ENCODE assay signal across 8 cellular contexts in genomic region chr17:11997147-11997971, GRCh38. TPM values are rescaled to one million over a fixed set of nuclear protein-coding genes. Genes with fewer than 3 reads are reported as not detected.
DNase-seq lines count a peak whose midpoint lies in the region; ATAC-seq and TF ChIP-seq lines count a peak whose summit lies in the region.

TSS of gene ZNF18 (minus strand) at chr17:11997475. CDS start at chr17:11992829, 4,646 bp downstream.

- POLR2A ChIA-PET in RWPE1 (lab: Yijun Ruan, JAX; ENCODE audit: low non-redundant PET): interaction anchor here (0.7 to 2.1 kb wide), 6 partner anchors 11 to 186 kb away, joined by 3 to 15 read pairs (median 4); partner anchors contain the start of gene MAP2K4

- DNase-seq in EL: peak; percentile 95
- peak; percentile 85 for DNase-seq in GOT3 (lab: John Stamatoyannopoulos, UW)
- DNase-seq in LHCN-M2 (ENCODE audit: low read depth): peak; percentile 89
- peak; percentile 93 for DNase-seq in RWPE1 (ENCODE audit: low spot score)
- DNase-seq in activated T-helper 9 cell treated with anti-CD3 and anti-CD28 coated beads, Interleukin-2, amount 50 U/mL, for 16 hours (ENCODE audit: low read depth): peak; percentile 94
- DNase-seq in fibroblast of the aortic adventitia (ENCODE audit: low read depth): peak; percentile 88
- peak; percentile 92 to 95 for DNase-seq in stimulated activated naive CD8-positive, alpha-beta T cell treated with anti-CD3 and anti-CD28 coated beads, Interleukin-15, amount 100 ng/mL, for 72 hours

- no peaks in the 10 kb centered on the region for H3K9me3 ChIP-seq in neural cell (ENCODE audit: low read length)

- H3K4me2 ChIP-seq in neural cell (ENCODE audit: low read length): peak within 1 kb of the TSS; percentile 83

- H3K36me3 ChIP-seq in neural cell (ENCODE audit: insufficient read depth, low read length): no peaks in the 10 kb centered on the region

- H3K9me2 ChIP-seq in neural cell (ENCODE audit: insufficient read depth, low read length): no peaks in the 10 kb centered on the region

- peaks cover 8% of the 10 kb centered on the region for H3K79me2 ChIP-seq in neural cell (replicated peaks; ENCODE audit: insufficient read depth, low read length)

- H3K9ac ChIP-seq in neural cell (ENCODE audit: low read length): peak within 1 kb of the TSS; percentile 88

- TF ChIP-seq CTCF in RWPE1 (conservative IDR thresholded peaks at IDR 0.05; ENCODE audit: low read depth) (no peak), fibroblast of the aortic adventitia (IDR thresholded peaks at IDR 0.05; ENCODE audit: insufficient read depth, low read length) (no peak), neural cell (IDR thresholded peaks at IDR 0.05; ENCODE audit: poor library complexity, severe bottlenecking) (peak; percentile 37)

- H2AFZ ChIP-seq in neural cell (ENCODE audit: low read depth, low read length): peak within 1 kb of the TSS; percentile 98

- CTCF ChIA-PET in RWPE1 (lab: Yijun Ruan, JAX): no interaction called here

- no peaks in the 10 kb centered on the region for H4K20me1 ChIP-seq in neural cell (ENCODE audit: insufficient read depth)

- H3K27ac ChIP-seq in RWPE1 (peak within 1 kb of the TSS; percentile 94), neural cell (ENCODE audit: low read length) (peak within 1 kb of the TSS; percentile 98)

- TF ChIP-seq EP300 in neural cell (conservative IDR thresholded peaks at IDR 0.05; ENCODE audit: poor library complexity, severe bottlenecking): peak; percentile 84

- H3K9me3 Mint-ChIP-seq in stimulated activated naive CD8-positive, alpha-beta T cell treated with anti-CD3 and anti-CD28 coated beads, Interleukin-15, amount 100 ng/mL, for 72 hours: peaks cover 0 to 4% of the 10 kb centered on the region in 2 donors

- peak within 1 kb of the TSS; percentile 88 to 94 for H3K4me3 Mint-ChIP-seq in stimulated activated naive CD8-positive, alpha-beta T cell treated with anti-CD3 and anti-CD28 coated beads, Interleukin-15, amount 100 ng/mL, for 72 hours

- ATAC-seq in stimulated activated naive CD8-positive, alpha-beta T cell treated with anti-CD3 and anti-CD28 coated beads, Interleukin-15, amount 100 ng/mL, for 72 hours: peak; percentile 97

- no peaks in the 10 kb centered on the region for H3K27me3 ChIP-seq in neural cell (ENCODE audit: insufficient read depth, low read depth, low read length)

- peak within 1 kb of the TSS; percentile 96 to 97 for H3K27ac Mint-ChIP-seq in stimulated activated naive CD8-positive, alpha-beta T cell treated with anti-CD3 and anti-CD28 coated beads, Interleukin-15, amount 100 ng/mL, for 72 hours

- no peaks in the 10 kb centered on the region for H3F3A ChIP-seq in neural cell (ENCODE audit: insufficient read depth, low read length, poor library complexity, severe bottlenecking)

- no peaks in the 10 kb centered on the region for H3K27me3 Mint-ChIP-seq in stimulated activated naive CD8-positive, alpha-beta T cell treated with anti-CD3 and anti-CD28 coated beads, Interleukin-15, amount 100 ng/mL, for 72 hours

- H3K4me3 ChIP-seq in fibroblast of the aortic adventitia (ENCODE audit: low read depth, low read length) (peak within 1 kb of the TSS; percentile 88), neural cell (ENCODE audit: low read length) (peak within 1 kb of the TSS; percentile 88)

- no peak for TF ChIP-seq RAD21 in neural cell (conservative IDR thresholded peaks at IDR 0.05)

- peaks cover 24% of the 10 kb centered on the region for H3K4me1 Mint-ChIP-seq in stimulated activated naive CD8-positive, alpha-beta T cell treated with anti-CD3 and anti-CD28 coated beads, Interleukin-15, amount 100 ng/mL, for 72 hours

TF ChIP-seq in neural cell, 6 proteins besides CTCF, POLR2A, EP300 and RAD21:
- TF ChIP-seq TAF1 (IDR thresholded peaks at IDR 0.05; ENCODE audit: low read depth): peak; percentile 87
- peak; percentile 90 for TF ChIP-seq MXI1 (conservative IDR thresholded peaks at IDR 0.05; ENCODE audit: poor library complexity, severe bottlenecking)
- no peak for TF ChIP-seq SMC3 (conservative IDR thresholded peaks at IDR 0.05; ENCODE audit: poor library complexity)
- no peak for TF ChIP-seq EZH2 (IDR thresholded peaks at IDR 0.05; ENCODE audit: borderline replicate concordance, insufficient read depth, low read length, poor library complexity, severe bottlenecking)
- TF ChIP-seq POLR2AphosphoS5 (IDR thresholded peaks at IDR 0.05): peak; percentile 99
- TF ChIP-seq REST (IDR thresholded peaks at IDR 0.05; ENCODE audit: borderline replicate concordance): peak; percentile 14

RNA-seq across cellular contexts. Expression of gene ZNF18, which starts in this region (rescaled TPM):
- total RNA-seq in LHCN-M2 (2014; rRNA removed) (7.9 and 8.1 TPM in 2 replicates), fibroblast of the aortic adventitia (ENCODE audit: low replicate concordance) (8.6 and 20.3 TPM in 2 replicates)
- polyA plus RNA-seq in LHCN-M2 (2012): 4.0 TPM
- 18.6 and 19.8 TPM in 2 replicates for polyA plus RNA-seq in neural cell
- 27.4 and 34.8 TPM in 2 replicates for polyA minus RNA-seq in neural cell

Comparison
In these comparisons a context has a peak if more than half of its experiments do, and no peak if none do; other contexts are left out.
1. Peak in every context shown above with its lines: DNase-seq, ATAC-seq, H3K4me3 ChIP-seq and H3K27ac ChIP-seq.